15 cellular contexts compared by ENCODE assay signal in the genomic region with DNA sequence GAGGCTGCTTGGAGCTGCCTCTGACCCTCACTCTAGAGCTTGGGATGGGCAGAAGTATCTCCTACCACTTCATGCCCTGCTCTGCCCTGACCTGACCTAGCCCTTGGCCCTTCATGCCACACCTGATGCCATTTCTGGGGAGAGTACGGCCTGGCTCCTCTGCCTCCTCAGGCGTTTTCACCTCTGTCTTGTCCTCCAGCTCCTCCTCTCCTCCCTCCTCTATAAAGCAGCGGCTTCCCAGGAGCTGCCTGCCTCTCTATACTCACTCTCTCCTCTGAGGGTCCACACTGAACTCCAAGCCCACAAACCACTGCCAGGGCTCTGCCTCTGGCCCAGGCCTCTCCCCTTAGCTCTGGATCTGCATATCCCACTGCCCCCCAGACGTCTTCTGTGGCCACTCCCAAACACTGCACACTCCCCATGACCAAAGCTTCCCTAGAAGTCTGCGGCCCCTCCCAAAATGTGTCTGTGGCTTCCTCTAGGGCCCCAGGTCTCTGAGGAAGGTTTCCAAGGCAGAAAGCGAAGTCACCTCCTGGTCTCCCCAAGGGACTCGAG. TPM values are rescaled to one million over a fixed set of nuclear protein-coding genes. Genes with fewer than 3 reads are reported as not detected.
DNase-seq lines count a peak whose midpoint lies in the region; ATAC-seq and TF ChIP-seq lines count a peak whose summit lies in the region.
"Had no signal": no experiment of that assay in that cellular context is flagged by ENCODE, and none has a peak within 500 bp of the region (broad histone marks: within the 10 kb centered on the region; RNA-seq: fewer than 3 reads in every experiment).

No MANE protein-coding gene starts in this region.

- POLR2A ChIA-PET in CD4-positive, alpha-beta T cell (lab: Charles Lee): no interaction called here

- H3K4me1 Mint-ChIP-seq in activated T-helper 17 cell treated with anti-CD3 and anti-CD28 coated beads, Interleukin-2, amount 50 U/mL, for 72 hours: no peaks in the 10 kb centered on the region
- H3K4me1 Mint-ChIP-seq in neural progenitor cell: peaks cover 12% of the 10 kb centered on the region
- H3K4me1 Mint-ChIP-seq in CD4-positive, alpha-beta T cell (ENCODE audit: low read depth): no peaks in the 10 kb centered on the region

- TF ChIP-seq EP300 in upper lobe of left lung (IDR thresholded peaks at IDR 0.05): no peak

- no peaks in the 10 kb centered on the region for H4K20me1 ChIP-seq in neural progenitor cell (ENCODE audit: low read depth)

- TF ChIP-seq POLR2A in heart left ventricle (IDR thresholded peaks at IDR 0.05): no peak
- no peak for TF ChIP-seq POLR2A in upper lobe of left lung (IDR thresholded peaks at IDR 0.05)

- DNase-seq in islet precursor cell (peak; percentile 50), neural progenitor cell (ENCODE audit: low spot score) (no peak), upper lobe of right lung (peak; percentile 46), heart left ventricle (no peak), upper lobe of left lung (no peak)
- no peak for DNase-seq in CD4-positive, alpha-beta T cell
- DNase-seq: BE2C, Calu3, DMS 273 treated with DMSO at 0.1 percent for 48 hours, H7, IMR-90 had no signal

- peaks cover 3% of the 10 kb centered on the region for H3K27me3 Mint-ChIP-seq in activated T-helper 17 cell treated with anti-CD3 and anti-CD28 coated beads, Interleukin-2, amount 50 U/mL, for 72 hours
- H3K27me3 Mint-ChIP-seq in neural progenitor cell (ENCODE audit: insufficient read depth, low read depth): peaks cover 4% of the 10 kb centered on the region
- peaks cover 4% of the 10 kb centered on the region for H3K27me3 Mint-ChIP-seq in CD4-positive, alpha-beta T cell

- H3K9me3 Mint-ChIP-seq in activated T-helper 17 cell treated with anti-CD3 and anti-CD28 coated beads, Interleukin-2, amount 50 U/mL, for 72 hours: no peaks in the 10 kb centered on the region
- peaks cover 2% of the 10 kb centered on the region for H3K9me3 Mint-ChIP-seq in neural progenitor cell
- no peaks in the 10 kb centered on the region for H3K9me3 Mint-ChIP-seq in CD4-positive, alpha-beta T cell

- H3K36me3 ChIP-seq in neural progenitor cell: no peaks in the 10 kb centered on the region
- no peaks in the 10 kb centered on the region for H3K36me3 ChIP-seq in upper lobe of right lung
- no peaks in the 10 kb centered on the region for H3K36me3 ChIP-seq in heart left ventricle
- peaks cover 0 to 4% (median 2%) of the 10 kb centered on the region in 4 donors for H3K36me3 ChIP-seq in upper lobe of left lung
- H3K36me3 ChIP-seq: BE2C had no signal

- CTCF ChIA-PET in CD4-positive, alpha-beta T cell (lab: Charles Lee): no interaction called here

- no peaks in the 10 kb centered on the region for H3K36me3 Mint-ChIP-seq in activated T-helper 17 cell treated with anti-CD3 and anti-CD28 coated beads, Interleukin-2, amount 50 U/mL, for 72 hours (ENCODE audit: low read depth)
- H3K36me3 Mint-ChIP-seq in neural progenitor cell: no peaks in the 10 kb centered on the region
- no peaks in the 10 kb centered on the region for H3K36me3 Mint-ChIP-seq in CD4-positive, alpha-beta T cell (ENCODE audit: low read depth)

- H3K4me3 ChIP-seq in neural progenitor cell: no peak overlapping the region
- H3K4me3 ChIP-seq in upper lobe of right lung: no peak overlapping the region
- no peak overlapping the region for H3K4me3 ChIP-seq in heart left ventricle
- no peak overlapping the region for H3K4me3 ChIP-seq in upper lobe of left lung
- H3K4me3 ChIP-seq: A549, GM23338 had no signal

- no peak overlapping the region for H2AFZ ChIP-seq in neural progenitor cell (replicated peaks)
- H2AFZ ChIP-seq: GM23338 had no signal

- no peaks in the 10 kb centered on the region for H3K27me3 ChIP-seq in neural progenitor cell
- H3K27me3 ChIP-seq in upper lobe of right lung: no peaks in the 10 kb centered on the region
- peaks cover 0 to 8% (median 0%) of the 10 kb centered on the region in 9 donors for H3K27me3 ChIP-seq in heart left ventricle
- H3K27me3 ChIP-seq in CD4-positive, alpha-beta T cell (ENCODE audit: control insufficient read depth, insufficient read depth, low read length): no peaks in the 10 kb centered on the region
- H3K27me3 ChIP-seq in upper lobe of left lung: no peaks in the 10 kb centered on the region

- H3K4me1 ChIP-seq in neural progenitor cell (peaks cover 6% of the 10 kb centered on the region), upper lobe of right lung (peaks cover 9% of the 10 kb centered on the region), heart left ventricle (no peaks in the 10 kb centered on the region), upper lobe of left lung (peaks cover 7 to 26% (median 9%) of the 10 kb centered on the region in 4 donors)
- H3K4me1 ChIP-seq: BE2C had no signal

- H3K9me3 ChIP-seq in neural progenitor cell (ENCODE audit: low read depth) (no peaks in the 10 kb centered on the region), upper lobe of right lung (no peaks in the 10 kb centered on the region), heart left ventricle (no peaks in the 10 kb centered on the region), upper lobe of left lung (no peaks in the 10 kb centered on the region)
- H3K9me3 ChIP-seq in CD4-positive, alpha-beta T cell (ENCODE audit: control insufficient read depth, low read length): no peaks in the 10 kb centered on the region
- H3K9me3 ChIP-seq: A549, BE2C had no signal

- WGBS in heart left ventricle, 4 donors: 82 to 90% (median 85%) methylated on average over 7 of the region's 7 CpGs
- 85 to 95% methylated on average over 7 of the region's 7 CpGs for WGBS in upper lobe of left lung, 2 donors

- intact Hi-C loops in upper lobe of right lung (cut with DNase I) (no loop called here), heart left ventricle (cut with DNase I) (no loop called here)
- intact Hi-C loops in CD4-positive, alpha-beta T cell (cut with DNase I, micrococcal nuclease): no loop called here

- H3K27ac Mint-ChIP-seq in activated T-helper 17 cell treated with anti-CD3 and anti-CD28 coated beads, Interleukin-2, amount 50 U/mL, for 72 hours: peak overlapping the region; percentile 31
- H3K27ac Mint-ChIP-seq in neural progenitor cell: peak overlapping the region; percentile 8
- no peak overlapping the region for H3K27ac Mint-ChIP-seq in CD4-positive, alpha-beta T cell
- H3K27ac Mint-ChIP-seq: GM23338 had no signal

- H3K79me2 ChIP-seq in neural progenitor cell (ENCODE audit: low read depth): no peaks in the 10 kb centered on the region

- no peak overlapping the region for H3K9ac ChIP-seq in neural progenitor cell

- no peak for TF ChIP-seq CTCF in neural progenitor cell (IDR thresholded peaks at IDR 0.05)
- no peak for TF ChIP-seq CTCF in upper lobe of right lung (IDR thresholded peaks at IDR 0.05)
- TF ChIP-seq CTCF in heart left ventricle (IDR thresholded peaks at IDR 0.05): no peak
- TF ChIP-seq CTCF in CD4-positive, alpha-beta T cell (IDR thresholded peaks at IDR 0.05): no peak
- TF ChIP-seq CTCF in upper lobe of left lung (IDR thresholded peaks at IDR 0.05): no peak

- H3K4me2 ChIP-seq in neural progenitor cell: no peak overlapping the region
- H3K4me2 ChIP-seq: A549, GM23338 had no signal

- H3K4me3 Mint-ChIP-seq in activated T-helper 17 cell treated with anti-CD3 and anti-CD28 coated beads, Interleukin-2, amount 50 U/mL, for 72 hours: no peak overlapping the region
- no peak overlapping the region for H3K4me3 Mint-ChIP-seq in neural progenitor cell
- no peak overlapping the region for H3K4me3 Mint-ChIP-seq in CD4-positive, alpha-beta T cell
- H3K4me3 Mint-ChIP-seq: GM23338 had no signal

- no peaks in the 10 kb centered on the region for H3F3A ChIP-seq in neural progenitor cell (ENCODE audit: low read depth)

- H3K27ac ChIP-seq in neural progenitor cell (no peak overlapping the region), upper lobe of right lung (no peak overlapping the region), heart left ventricle (no peak overlapping the region), upper lobe of left lung (no peak overlapping the region)
- H3K27ac ChIP-seq in CD4-positive, alpha-beta T cell (ENCODE audit: low read depth, low read length): no peak overlapping the region

- ATAC-seq in activated T-helper 17 cell treated with anti-CD3 and anti-CD28 coated beads, Interleukin-2, amount 50 U/mL, for 72 hours (replicated peaks): no peak
- no peak for ATAC-seq in upper lobe of right lung
- ATAC-seq in heart left ventricle: no peak
- ATAC-seq in GM19035 (IDR thresholded peaks at IDR 0.05; ENCODE audit: unreplicated experiment): no peak
- no peak for ATAC-seq in CD4-positive, alpha-beta T cell (ENCODE audit: poor library complexity)
- ATAC-seq in upper lobe of left lung (ENCODE audit: low FRiP score in 2 of 2): no peak
- ATAC-seq: A549, GM23338 had no signal

RNA-seq across cellular contexts. Expression of a gene that starts 52.6 kb away (rescaled TPM):
- 1 to 10 TPM in 1 of 2 donors, under 1 TPM in 1; 0.73 to 1.4 TPM for total RNA-seq in activated T-helper 17 cell treated with anti-CD3 and anti-CD28 coated beads, Interleukin-2, amount 50 U/mL, for 72 hours
- total RNA-seq in neural progenitor cell (ENCODE audit: low replicate concordance) (2.8 and 5.0 TPM in 2 replicates), upper lobe of right lung (15.6 TPM), heart left ventricle (1 to 10 TPM in 1 of 9 donors, under 1 TPM in 8; 0.16 to 1.7 (median 0.33) TPM), upper lobe of left lung (10 to 100 TPM; 10.3 to 16.3 (median 12.5) TPM)
- polyA plus RNA-seq in heart left ventricle: under 1 TPM; 0.23 to 0.42 TPM
- total RNA-seq in CD4-positive, alpha-beta T cell: under 1 TPM; 0.34 to 0.41 TPM

RNA-seq across cellular contexts. Expression of a gene that starts 59.5 kb away (rescaled TPM):
- 1 to 10 TPM; 5.9 to 7.4 TPM for total RNA-seq in activated T-helper 17 cell treated with anti-CD3 and anti-CD28 coated beads, Interleukin-2, amount 50 U/mL, for 72 hours
- total RNA-seq in neural progenitor cell (ENCODE audit: low replicate concordance): 71.3 and 151 TPM in 2 replicates
- total RNA-seq in upper lobe of right lung: 0.26 TPM
- 1 to 10 TPM in 2 of 9 donors, under 1 TPM in 3, not detected in 4; 0.35 to 4.6 (median 0.75) TPM for total RNA-seq in heart left ventricle
- polyA plus RNA-seq in heart left ventricle: under 1 TPM in 1 of 2 donors, not detected in 1; 0.21 TPM
- total RNA-seq in CD4-positive, alpha-beta T cell: not detected
- total RNA-seq in upper lobe of left lung: 1 to 10 TPM in 1 of 6 donors, under 1 TPM in 3, not detected in 2; 0.67 to 1.3 (median 0.77) TPM

Comparison
In these comparisons a context has a peak if more than half of its experiments do, and no peak if none do; other contexts are left out.
1. DNase-seq: peak in islet precursor cell (single experiment) and upper lobe of right lung (single experiment); none in neural progenitor cell (single experiment), heart left ventricle (0 of 5), CD4-positive, alpha-beta T cell (0 of 10) and upper lobe of left lung (0 of 2).